8 cellular contexts compared by ENCODE assay signal in the genomic region with DNA sequence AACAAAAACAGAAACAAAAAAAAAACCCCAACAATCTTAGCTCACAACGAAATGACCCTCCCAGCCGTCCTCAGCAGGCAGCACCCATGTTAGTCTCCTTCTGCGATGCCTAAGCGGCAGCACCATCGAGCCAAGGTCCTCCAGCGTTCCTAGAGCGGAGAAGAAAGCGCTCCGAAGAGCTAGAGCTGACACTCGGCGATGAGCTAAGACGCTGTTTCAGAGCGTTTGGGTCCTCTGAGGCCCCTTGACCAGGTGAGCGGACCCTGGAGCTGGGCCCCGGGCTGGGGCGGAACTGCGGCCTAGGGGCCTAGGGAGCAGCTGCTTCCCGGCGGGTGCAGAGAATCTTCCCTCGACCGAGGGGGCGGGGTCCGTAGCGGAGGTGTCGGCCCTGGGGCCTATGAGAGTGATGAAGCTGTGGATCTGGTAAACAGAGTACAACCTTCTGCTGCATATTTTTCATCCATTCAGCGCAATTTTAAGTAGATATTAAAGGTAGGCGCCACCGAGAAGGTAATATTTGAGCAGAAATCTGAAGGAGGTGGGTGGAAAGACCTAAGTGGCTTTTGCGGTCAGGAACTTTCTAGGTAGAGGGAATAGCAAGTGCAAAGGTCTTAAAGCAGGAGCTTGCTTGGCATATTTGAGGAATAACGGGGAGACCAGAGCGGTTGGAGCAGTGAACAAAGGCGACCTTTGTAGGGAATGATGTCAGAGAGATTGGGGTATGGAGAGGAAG. TPM values are rescaled to one million over a fixed set of nuclear protein-coding genes. Genes with fewer than 3 reads are reported as not detected.
DNase-seq lines count a peak whose midpoint lies in the region; ATAC-seq, FAIRE-seq and TF ChIP-seq lines count a peak whose summit lies in the region.

Gene ZSCAN26, plus strand, starts transcription at position 182 of the 733 bp plus-strand sequence. CDS start 4,777 bp downstream, outside the sequence.

- H3K9me3 ChIP-seq in HUES48 (ENCODE audit: control insufficient read depth, insufficient read depth, low read length): no peaks in the 10 kb centered on the region
- no peaks in the 10 kb centered on the region for H3K9me3 ChIP-seq in endothelial cell of umbilical vein (replicated peaks; ENCODE audit: control insufficient read depth, insufficient read depth, low read length)

- H3K4me1 ChIP-seq in HUES48 (ENCODE audit: control insufficient read depth, insufficient read depth, low read length): 0 out of 2 replicates have a peak, but pooled peaks cover 7% of the 10 kb centered on the region
- peaks cover 35% of the 10 kb centered on the region for H3K4me1 ChIP-seq in endothelial cell of umbilical vein (ENCODE audit: control insufficient read depth, extremely low read depth, insufficient read depth, low read length)

- H3K27ac ChIP-seq in HUES48 (ENCODE audit: low read depth, low read length) (peak within 1 kb of the TSS; percentile 93), endothelial cell of umbilical vein (ENCODE audit: insufficient read depth, low read depth, low read length) (peak within 1 kb of the TSS; percentile 71)

- H3K9ac ChIP-seq in HUES48 (ENCODE audit: low read depth, low read length) (peak within 1 kb of the TSS; percentile 73), endothelial cell of umbilical vein (replicated peaks; ENCODE audit: extremely low read depth, insufficient read depth, low read length) (peak within 1 kb of the TSS; percentile 93)

- intact Hi-C loops in endothelial cell of umbilical vein (cut with micrococcal nuclease): loop anchor here (1.0 to 2.0 kb wide), 6 partner anchors 14 to 143 kb away; partner anchors contain the start of genes PGBD1, ZKSCAN3, ZKSCAN4 and ZSCAN16

- H3K9me3 Mint-ChIP-seq in mesothelial cell of epicardium: no peaks in the 10 kb centered on the region

- TF ChIP-seq CTCF in D721Med (IDR thresholded peaks at IDR 0.05; ENCODE audit: insufficient read depth, missing control alignments): no peak
- TF ChIP-seq CTCF in endothelial cell of umbilical vein (IDR thresholded peaks at IDR 0.05; ENCODE audit: extremely low read depth in 1 of 2, insufficient read depth in 1 of 2, low read depth in 1 of 2, low read length in 2 of 2): no peak
- no peak for TF ChIP-seq CTCF in mesothelial cell of epicardium (IDR thresholded peaks at IDR 0.05; ENCODE audit: unreplicated experiment)

- peaks cover 4% of the 10 kb centered on the region for H3K36me3 Mint-ChIP-seq in mesothelial cell of epicardium

- no peaks in the 10 kb centered on the region for H4K20me1 ChIP-seq in endothelial cell of umbilical vein (replicated peaks; ENCODE audit: control insufficient read depth, extremely low read depth, insufficient read depth, low read length)

- H3K4me1 Mint-ChIP-seq in mesothelial cell of epicardium: peaks cover 9% of the 10 kb centered on the region

- H3K9me1 ChIP-seq in endothelial cell of umbilical vein (replicated peaks; ENCODE audit: control insufficient read depth, extremely low read depth, insufficient read depth, low read length): peaks cover 2% of the 10 kb centered on the region

- CTCF ChIA-PET in endothelial cell of umbilical vein (lab: Charles Lee): interaction anchor here (0.7 to 2.4 kb wide), 10 partner anchors 10 to 132 kb away, joined by 3 to 17 read pairs (median 4); partner anchors contain the start of genes PGBD1, ZKSCAN4 and ZKSCAN8

- peaks cover 12% of the 10 kb centered on the region for H3K79me2 ChIP-seq in endothelial cell of umbilical vein (ENCODE audit: control insufficient read depth, insufficient read depth, low read length)

- POLR2A ChIA-PET in endothelial cell of umbilical vein (lab: Charles Lee): interaction anchor here (0.6 to 2.5 kb wide), 13 partner anchors 12 to 1135 kb away, joined by 3 to 13 read pairs (median 5); partner anchors contain the start of genes PGBD1, ZKSCAN4, ZKSCAN8 and ZSCAN31

- DNase-seq in D721Med (ENCODE audit: insufficient read length, low spot score): peak; percentile 48
- DNase-seq in NOMO-1 treated with dmso at 0.1 percent for 144 hours (lab: John Stamatoyannopoulos, UW; ENCODE audit: unreplicated experiment): peak; percentile 69
- peak; percentile 89 for DNase-seq in activated CD8-positive, alpha-beta memory T cell treated with anti-CD3 and anti-CD28 coated beads, Interleukin-2, amount 50 U/mL, for 48 hours
- peak; percentile 92 for DNase-seq in endothelial cell of umbilical vein (ENCODE audit: low read depth, low spot score)
- DNase-seq in mesothelial cell of epicardium (ENCODE audit: low spot score in 2 of 2, unreplicated experiment in 2 of 2): peak; percentile 52 to 84
- peak; percentile 67 to 75 for DNase-seq in stimulated activated CD8-positive, alpha-beta memory T cell treated with anti-CD3 and anti-CD28 coated beads, Interleukin-15, amount 100 ng/mL, for 4 hours (ENCODE audit: low read depth in 2 of 2)

- H3K27me3 ChIP-seq in HUES48 (ENCODE audit: control insufficient read depth, insufficient read depth, low read length): no peaks in the 10 kb centered on the region
- peaks cover 0 to 3% of the 10 kb centered on the region in 2 experiments for H3K27me3 ChIP-seq in endothelial cell of umbilical vein (ENCODE audit: control insufficient read depth in 2 of 2, insufficient read depth in 2 of 2, low read length in 2 of 2)

- BruUV-seq in endothelial cell of umbilical vein (replicated peaks; lab: Mats Ljungman, UMichigan): TSS peak; percentile 75

- peaks cover 13% of the 10 kb centered on the region for H3K27me3 Mint-ChIP-seq in mesothelial cell of epicardium (ENCODE audit: low read depth)

- H2AFZ ChIP-seq in endothelial cell of umbilical vein (ENCODE audit: low read depth, low read length): peak within 1 kb of the TSS; percentile 74

- H3K27ac Mint-ChIP-seq in mesothelial cell of epicardium: no peak within 1 kb of the TSS

- peak; percentile 86 for ATAC-seq in GM21423 (IDR thresholded peaks at IDR 0.05; ENCODE audit: unreplicated experiment)

- peak; percentile 81 for TF ChIP-seq POLR2A in endothelial cell of umbilical vein (IDR thresholded peaks at IDR 0.05; ENCODE audit: low read depth, low read length)

- H3K36me3 ChIP-seq in HUES48 (ENCODE audit: control insufficient read depth, insufficient read depth, low read length) (peaks cover 4% of the 10 kb centered on the region), endothelial cell of umbilical vein (ENCODE audit: control insufficient read depth in 2 of 2, extremely low read depth in 1 of 2, insufficient read depth in 2 of 2, low read length in 2 of 2) (peaks cover 2 to 4% of the 10 kb centered on the region in 2 experiments)

- dilution Hi-C loops in endothelial cell of umbilical vein (cut with MboI; ENCODE audit: extremely low pct_ligation_motif_present, low sequenced_read_pairs): no loop called here

- H3K4me3 Mint-ChIP-seq in mesothelial cell of epicardium: no peak within 1 kb of the TSS

- FAIRE-seq in D721Med (lab: Jason Lieb, UNC) (no peak), endothelial cell of umbilical vein (lab: Jason Lieb, UNC) (peak; percentile 76)

- H3K4me2 ChIP-seq in endothelial cell of umbilical vein (ENCODE audit: insufficient read depth, low read length): peak within 1 kb of the TSS; percentile 97

- H3K4me3 ChIP-seq in HUES48 (ENCODE audit: low read depth, low read length): peak within 1 kb of the TSS; percentile 79
- peak within 1 kb of the TSS; percentile 73 to 96 (median 85) for H3K4me3 ChIP-seq in endothelial cell of umbilical vein (replicated peaks in 1 of 3; ENCODE audit: insufficient read depth in 1 of 3, low read depth in 1 of 3, low read length in 3 of 3)

TF ChIP-seq in endothelial cell of umbilical vein, 7 proteins besides CTCF, POLR2A, EP300 and RAD21:
- TF ChIP-seq MYC (IDR thresholded peaks at IDR 0.05; ENCODE audit: low read depth, low read length) (no peak), JUN (IDR thresholded peaks at IDR 0.05; ENCODE audit: borderline replicate concordance, insufficient read depth, insufficient read length, low read depth) (no peak), POLR2AphosphoS5 (IDR thresholded peaks at IDR 0.05; ENCODE audit: insufficient read depth, low read depth, low read length) (peak; percentile 60), FOS (IDR thresholded peaks at IDR 0.05; ENCODE audit: borderline replicate concordance, insufficient read depth, low read length) (no peak), GATA2 (IDR thresholded peaks at IDR 0.05; ENCODE audit: insufficient read depth, insufficient read length, low read depth, low read length) (no peak), MAX (IDR thresholded peaks at IDR 0.05; ENCODE audit: insufficient read depth, insufficient read length) (no peak)
TF ChIP-seq in endothelial cell of umbilical vein: peak in this region for 1.

RNA-seq across cellular contexts. Expression of gene ZSCAN26, which starts in this region (rescaled TPM):
- total RNA-seq in endothelial cell of umbilical vein: 12.7 and 14.1 TPM in 2 replicates
- polyA plus RNA-seq in endothelial cell of umbilical vein: 11.2 and 12.8 TPM in 2 replicates
- 14.4 and 15.3 TPM in 2 replicates for polyA plus RNA-seq in endothelial cell of umbilical vein (2011; cell fraction: cytosol; rRNA removed)
- polyA plus RNA-seq in endothelial cell of umbilical vein (2011; cell fraction: nucleus; rRNA removed): 57.4 and 65.5 TPM in 2 replicates
- polyA plus RNA-seq in endothelial cell of umbilical vein (2012): 9.8 and 10.3 TPM in 2 replicates
- polyA minus RNA-seq in endothelial cell of umbilical vein: 19.4 and 21.0 TPM in 2 replicates
- 3.5 TPM for polyA minus RNA-seq in endothelial cell of umbilical vein (2011; cell fraction: cytosol; rRNA and poly(A)+ RNA removed)
- polyA minus RNA-seq in endothelial cell of umbilical vein (2011; cell fraction: nucleus; rRNA and poly(A)+ RNA removed): 23.6 and 27.2 TPM in 2 replicates
- 26.6 to 29.2 TPM (median 26.9 TPM) in 3 replicates for total RNA-seq in mesothelial cell of epicardium

Comparison
In these comparisons a context has a peak if more than half of its experiments do, and no peak if none do; other contexts are left out.
1. Peak in every context shown above with its lines: DNase-seq, ATAC-seq, H3K4me3 ChIP-seq and H3K27ac ChIP-seq.